In the genomic region with DNA sequence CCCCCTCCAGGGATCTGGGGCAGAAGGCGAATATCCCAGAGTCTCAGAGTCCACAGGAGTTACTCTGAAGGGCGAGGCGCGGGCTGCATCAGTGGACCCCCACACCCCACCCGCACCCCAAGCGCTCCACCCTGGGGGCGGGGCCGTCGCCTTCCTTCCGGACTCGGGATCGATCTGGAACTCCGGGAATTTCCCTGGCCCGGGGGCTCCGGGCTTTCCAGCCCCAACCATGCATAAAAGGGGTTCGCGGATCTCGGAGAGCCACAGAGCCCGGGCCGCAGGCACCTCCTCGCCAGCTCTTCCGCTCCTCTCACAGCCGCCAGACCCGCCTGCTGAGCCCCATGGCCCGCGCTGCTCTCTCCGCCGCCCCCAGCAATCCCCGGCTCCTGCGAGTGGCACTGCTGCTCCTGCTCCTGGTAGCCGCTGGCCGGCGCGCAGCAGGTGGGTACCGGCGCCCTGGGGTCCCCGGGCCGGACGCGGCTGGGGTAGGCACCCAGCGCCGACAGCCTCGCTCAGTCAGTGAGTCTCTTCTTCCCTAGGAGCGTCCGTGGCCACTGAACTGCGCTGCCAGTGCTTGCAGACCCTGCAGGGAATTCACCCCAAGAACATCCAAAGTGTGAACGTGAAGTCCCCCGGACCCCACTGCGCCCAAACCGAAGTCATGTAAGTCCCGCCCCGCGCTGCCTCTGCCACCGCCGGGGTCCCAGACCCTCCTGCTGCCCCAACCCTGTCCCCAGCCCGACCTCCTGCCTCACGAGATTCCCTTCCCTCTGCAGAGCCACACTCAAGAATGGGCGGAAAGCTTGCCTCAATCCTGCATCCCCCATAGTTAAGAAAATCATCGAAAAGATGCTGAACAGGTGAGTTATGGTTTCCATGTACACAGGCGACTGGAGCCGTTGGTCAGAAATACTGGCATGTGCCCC, we compare ENCODE assay signal across 9 cellular contexts. TPM values are rescaled to one million over a fixed set of nuclear protein-coding genes. Genes with fewer than 3 reads are reported as not detected.
DNase-seq lines count a peak whose midpoint lies in the region; ATAC-seq, FAIRE-seq and TF ChIP-seq lines count a peak whose summit lies in the region.
"Had no signal": no experiment of that assay in that cellular context is flagged by ENCODE, and none has a peak within 500 bp of the region (broad histone marks: within the 10 kb centered on the region; RNA-seq: fewer than 3 reads in every experiment).

A gene (plus strand): TSS at position 264 of the 926 bp plus-strand sequence. CDS start 78 bp downstream, at position 342.

- no peak for ATAC-seq in HG02642 (IDR thresholded peaks at IDR 0.05; ENCODE audit: poor library complexity, unreplicated experiment)
- no peak for ATAC-seq in GM19035 (IDR thresholded peaks at IDR 0.05; ENCODE audit: unreplicated experiment)

- H3K4me3 Mint-ChIP-seq in endodermal cell, result peak within 1 kb of the TSS; percentile 69
- H3K4me3 Mint-ChIP-seq: activated naive CD8-positive, alpha-beta T cell had no signal

- H2BK15ac ChIP-seq in mesenchymal stem cell (ENCODE audit: low read depth, poor library complexity, severe bottlenecking), result peak within 1 kb of the TSS; percentile 99

- H3K27me3 ChIP-seq in endodermal cell (ENCODE audit: control insufficient read depth, insufficient read depth, low read length, poor library complexity, severe bottlenecking) (peaks cover 31% of the 10 kb centered on the region), mesenchymal stem cell (ENCODE audit: control insufficient read depth in 1 of 2, insufficient read depth in 1 of 2, low read length in 2 of 2) (no peaks in the 10 kb centered on the region), vagina (no peaks in the 10 kb centered on the region)

- TF ChIP-seq POLR2A in vagina (IDR thresholded peaks at IDR 0.05), result no peak
- no peak for TF ChIP-seq POLR2A in GM12891 (IDR thresholded peaks at IDR 0.05; ENCODE audit: low read depth, low read length)

- H2BK5ac ChIP-seq in mesenchymal stem cell (ENCODE audit: low read depth, low read length, poor library complexity, severe bottlenecking), result peak within 1 kb of the TSS; percentile 92

- TF ChIP-seq CTCF in endodermal cell (conservative IDR thresholded peaks at IDR 0.05) (no peak), vagina (IDR thresholded peaks at IDR 0.05) (no peak)

- peak within 1 kb of the TSS; percentile 41 for H2AK5ac ChIP-seq in mesenchymal stem cell (ENCODE audit: low read length, severe bottlenecking)

- peak within 1 kb of the TSS; percentile 96 for H4K8ac ChIP-seq in mesenchymal stem cell (ENCODE audit: low read length)

- H3K9me3 ChIP-seq in endodermal cell (ENCODE audit: control insufficient read depth, low read length), result no peaks in the 10 kb centered on the region
- no peaks in the 10 kb centered on the region for H3K9me3 ChIP-seq in mesenchymal stem cell (ENCODE audit: control insufficient read depth, low read length)
- no peaks in the 10 kb centered on the region for H3K9me3 ChIP-seq in vagina

- H3K36me3 ChIP-seq in endodermal cell (ENCODE audit: control insufficient read depth, insufficient read depth, low read length), result no peaks in the 10 kb centered on the region
- no peaks in the 10 kb centered on the region for H3K36me3 ChIP-seq in mesenchymal stem cell (ENCODE audit: control insufficient read depth in 1 of 2, insufficient read depth in 2 of 2, low read depth in 1 of 2, low read length in 2 of 2)
- H3K36me3 ChIP-seq in vagina, result no peaks in the 10 kb centered on the region

- no peaks in the 10 kb centered on the region for H3K79me1 ChIP-seq in mesenchymal stem cell (replicated peaks; ENCODE audit: low read length, poor library complexity, severe bottlenecking)

- H3K9ac ChIP-seq in endodermal cell (ENCODE audit: extremely low read depth, low read length, poor library complexity, severe bottlenecking) (no peak within 1 kb of the TSS), mesenchymal stem cell (ENCODE audit: low read length) (peak within 1 kb of the TSS; percentile 80)

- H3K4me1 ChIP-seq in endodermal cell (ENCODE audit: control insufficient read depth, insufficient read depth, low read length) (no peaks in the 10 kb centered on the region), mesenchymal stem cell (ENCODE audit: control insufficient read depth, insufficient read depth, low read depth, low read length) (peaks cover 5% of the 10 kb centered on the region), vagina (peaks cover 17% of the 10 kb centered on the region)

- H3K36me3 Mint-ChIP-seq in endodermal cell (ENCODE audit: low read depth), result no peaks in the 10 kb centered on the region
- H3K36me3 Mint-ChIP-seq: activated naive CD8-positive, alpha-beta T cell had no signal

- peaks cover 8% of the 10 kb centered on the region for H3K4me1 Mint-ChIP-seq in endodermal cell

- H3K23ac ChIP-seq in mesenchymal stem cell (ENCODE audit: low read length in 2 of 2), result peak within 1 kb of the TSS; percentile 3 to 91

- intact Hi-C loops in vagina (cut with DNase I), result no loop called here

- peak within 1 kb of the TSS; percentile 74 for H3K4me2 ChIP-seq in mesenchymal stem cell (ENCODE audit: low read length, poor library complexity, severe bottlenecking)

- H2BK12ac ChIP-seq in mesenchymal stem cell (ENCODE audit: low read length in 2 of 2), result peak within 1 kb of the TSS; percentile 75 to 96

- H3K14ac ChIP-seq in mesenchymal stem cell (ENCODE audit: low read length in 2 of 2), result peak within 1 kb of the TSS in 1 of 2 experiments; percentile 45

- no peak within 1 kb of the TSS for H3K27ac ChIP-seq in endodermal cell (ENCODE audit: low read depth, low read length)
- peak within 1 kb of the TSS; percentile 85 for H3K27ac ChIP-seq in mesenchymal stem cell (ENCODE audit: low read length, poor library complexity, severe bottlenecking)
- H3K27ac ChIP-seq in vagina, result peak within 1 kb of the TSS; percentile 83

- peak within 1 kb of the TSS; percentile 92 for H2BK120ac ChIP-seq in mesenchymal stem cell (ENCODE audit: low read depth, low read length)

- H3K9me3 Mint-ChIP-seq in endodermal cell, result no peaks in the 10 kb centered on the region

- peak within 1 kb of the TSS; percentile 98 for H4K91ac ChIP-seq in mesenchymal stem cell (ENCODE audit: low read length)

- H3K4me3 ChIP-seq in endodermal cell (ENCODE audit: low read length) (peak within 1 kb of the TSS; percentile 80), mesenchymal stem cell (ENCODE audit: insufficient read depth in 1 of 2, low read depth in 1 of 2, low read length in 2 of 2) (peak within 1 kb of the TSS; percentile 80 to 83), vagina (peak within 1 kb of the TSS; percentile 62 to 67)

- H2AFZ ChIP-seq in mesenchymal stem cell (ENCODE audit: low read depth, low read length), result peak within 1 kb of the TSS; percentile 58

- peak within 1 kb of the TSS; percentile 87 to 92 for H3K4ac ChIP-seq in mesenchymal stem cell (ENCODE audit: low read depth in 1 of 2, low read length in 2 of 2)

- DNase-seq in AG08395 (ENCODE audit: low spot score) (peak; percentile 31), Kasumi-1 (lab: John Stamatoyannopoulos, UW) (peak; percentile 25 to 31), endodermal cell (peak; percentile 83), mesenchymal stem cell (peak; percentile 81), vagina (ENCODE audit: extremely low spot score in 2 of 2) (no peak), GM12891 (ENCODE audit: insufficient read length, low spot score) (no peak)

- 9 to 14% methylated on average over 26 to 61 of the region's 61 CpGs for WGBS in endodermal cell (ENCODE audit: insufficient coverage in 1 of 2, insufficient read length in 1 of 2), 2 experiments
- 7% methylated on average over 60 of the region's 61 CpGs for WGBS in mesenchymal stem cell

- no peak within 1 kb of the TSS for H3K27ac Mint-ChIP-seq in endodermal cell
- H3K27ac Mint-ChIP-seq: activated naive CD8-positive, alpha-beta T cell had no signal

- no peak for FAIRE-seq in GM12891 (lab: Jason Lieb, UNC)

- peaks cover 54% of the 10 kb centered on the region for H3K27me3 Mint-ChIP-seq in endodermal cell (ENCODE audit: insufficient read depth)

- peak within 1 kb of the TSS; percentile 94 to 99 for H3K18ac ChIP-seq in mesenchymal stem cell (ENCODE audit: low read depth in 1 of 2, low read length in 2 of 2)

TF ChIP-seq in GM12891, 5 proteins besides CTCF, POLR2A, EP300 and RAD21:
- TF ChIP-seq POLR2AphosphoS5 (IDR thresholded peaks at IDR 0.05; ENCODE audit: low read depth, low read length) (no peak), POU2F2 (IDR thresholded peaks at IDR 0.05; ENCODE audit: low read depth, low read length) (no peak)

RNA-seq across cellular contexts. Expression of the gene that starts here (rescaled TPM):
- total RNA-seq in endodermal cell, result under 1 TPM in 1 of 2 donors, not detected in 1; 0.24 TPM
- polyA plus RNA-seq in endodermal cell (2013, experiment 1 of 2), result 0.36 TPM
- 0.25 TPM for polyA plus RNA-seq in endodermal cell (2013, experiment 2 of 2)
- 274 TPM for polyA plus RNA-seq in mesenchymal stem cell (2013, experiment 1 of 2)
- polyA plus RNA-seq in mesenchymal stem cell (2013, experiment 2 of 2), result 286 TPM
- 26.3 TPM for total RNA-seq in vagina
- polyA plus RNA-seq in GM12891 (2012; ENCODE audit: low read depth, missing spikeins), result not detected

Comparison
In these comparisons a context has a peak if more than half of its experiments do, and no peak if none do; other contexts are left out.
1. RNA of the gene that starts here (total RNA-seq): 26.3 TPM in vagina (single experiment); 0.24 TPM in endodermal cell; every median in the first group is over 10 times any median in the second.
2. Peak in DNase-seq and H3K4me3 ChIP-seq in endodermal cell; RNA of the gene not detected or under 1 TPM.
3. DNase-seq: peak in AG08395 (single experiment), Kasumi-1 (2 of 2) and mesenchymal stem cell (single experiment); none in vagina (0 of 2) and GM12891 (single experiment).
4. Peak in every context shown above with its lines, with median percentiles within 50 percentile points of each other: H3K4me3 ChIP-seq.